8 cellular contexts compared by ENCODE assay signal in genomic region chr13:94595943-94596574, GRCh38. TPM values are rescaled to one million over a fixed set of nuclear protein-coding genes. Genes with fewer than 3 reads are reported as not detected.
DNase-seq lines count a peak whose midpoint lies in the region; ATAC-seq and TF ChIP-seq lines count a peak whose summit lies in the region.

Gene TGDS, minus strand, starts transcription at chr13:94596152. Its CDS starts 16 bp downstream, at chr13:94596136.

- peak within 1 kb of the TSS; percentile 31 for H2AK9ac ChIP-seq in IMR-90 (replicated peaks; ENCODE audit: low read depth, low read length, poor library complexity)

- BruUV-seq in IMR-90 (replicated peaks; lab: Mats Ljungman, UMichigan) (no TSS peak), OCI-LY7 (replicated peaks; lab: Mats Ljungman, UMichigan) (no TSS peak)

- CTCF ChIA-PET in IMR-90 (lab: Yijun Ruan, JAX) (interaction anchor here (1.0 to 1.4 kb wide), 2 partner anchors 10 to 22 kb away, joined by 3 to 4 read pairs; no protein-coding TSS in a partner anchor), OCI-LY7 (lab: Charles Lee; ENCODE audit: unreplicated experiment) (interaction anchor here (0.6 to 0.8 kb wide), 2 partner anchors 10 to 22 kb away, joined by 3 read pairs; no protein-coding TSS in a partner anchor)

- H3K36me3 Mint-ChIP-seq in endothelial cell (ENCODE audit: low read depth, unreplicated experiment): peaks cover 4% of the 10 kb centered on the region

- H3K27me3 Mint-ChIP-seq in endothelial cell (ENCODE audit: unreplicated experiment): peaks cover 7% of the 10 kb centered on the region

- H2BK5ac ChIP-seq in IMR-90 (ENCODE audit: low read depth, low read length, poor library complexity, severe bottlenecking): peak within 1 kb of the TSS; percentile 34

- H3K27ac Mint-ChIP-seq in endothelial cell (ENCODE audit: unreplicated experiment): peak within 1 kb of the TSS; percentile 83

- H3K79me1 ChIP-seq in IMR-90 (ENCODE audit: low read depth in 1 of 2, low read length in 2 of 2): peaks cover 16 to 31% of the 10 kb centered on the region in 2 experiments

- ATAC-seq in GM21528 (IDR thresholded peaks at IDR 0.05; ENCODE audit: low FRiP score, unreplicated experiment): peak; percentile 98
- ATAC-seq in IMR-90 (ENCODE audit: low read depth): peak; percentile 97

- WGBS in IMR-90 (ENCODE audit: extremely low coverage in 2 of 2, insufficient read length in 1 of 2), 2 experiments: 5% methylated on average over 16 of the region's 41 CpGs; no CpG with 5 or more reads in 1 of the 2 experiments

- peak within 1 kb of the TSS; percentile 70 for H3K27ac ChIP-seq in IMR-90 (ENCODE audit: insufficient read depth, low read length)
- peak within 1 kb of the TSS; percentile 61 for H3K27ac ChIP-seq in OCI-LY7 (ENCODE audit: low read depth, low read length, poor library complexity, severe bottlenecking)

- H3K9ac ChIP-seq in IMR-90 (ENCODE audit: low read depth, low read length): peak within 1 kb of the TSS; percentile 89

- H2BK20ac ChIP-seq in IMR-90 (ENCODE audit: low read depth, low read length): no peak within 1 kb of the TSS

- H3K27me3 ChIP-seq in IMR-90 (ENCODE audit: control insufficient read depth, insufficient read depth, low read length): no peaks in the 10 kb centered on the region

- peak within 1 kb of the TSS; percentile 84 for H3K14ac ChIP-seq in IMR-90 (replicated peaks; ENCODE audit: low read depth, low read length)

- H3K9me2 ChIP-seq in OCI-LY7 (ENCODE audit: insufficient read depth, low read length): no peaks in the 10 kb centered on the region

- peaks cover 9% of the 10 kb centered on the region; the same call in 1 of the 2 replicates for H3K9me1 ChIP-seq in IMR-90 (ENCODE audit: insufficient read depth, low read length)

- H3K23ac ChIP-seq in IMR-90 (ENCODE audit: low read depth, low read length): peak within 1 kb of the TSS; percentile 80

- peaks cover 14% of the 10 kb centered on the region for H3K4me1 Mint-ChIP-seq in endothelial cell (ENCODE audit: unreplicated experiment)

- H3K4me2 ChIP-seq in IMR-90 (ENCODE audit: low read depth, low read length) (peak within 1 kb of the TSS; percentile 90), OCI-LY7 (ENCODE audit: low read length) (peak within 1 kb of the TSS; percentile 98)

- POLR2A ChIA-PET in IMR-90 (lab: Charles Lee; ENCODE audit: unreplicated experiment) (no interaction called here), OCI-LY7 (lab: Charles Lee) (interaction anchor here (0.8 to 1.7 kb wide), 3 partner anchors 9 to 47 kb away, joined by 5 to 7 read pairs (median 5); no protein-coding TSS in a partner anchor)

- TF ChIP-seq RAD21 in IMR-90 (IDR thresholded peaks at IDR 0.05; ENCODE audit: low read length): no peak

- peak within 1 kb of the TSS; percentile 51 to 86 for H4K8ac ChIP-seq in IMR-90 (ENCODE audit: low read depth in 2 of 2, low read length in 2 of 2)

- H2BK120ac ChIP-seq in IMR-90 (ENCODE audit: low read depth, low read length): peak within 1 kb of the TSS; percentile 41

- H4K5ac ChIP-seq in IMR-90 (ENCODE audit: low read depth, low read length): peak within 1 kb of the TSS; percentile 61

- H2AFZ ChIP-seq in IMR-90 (replicated peaks; ENCODE audit: low read length, poor library complexity) (peak within 1 kb of the TSS; percentile 88), OCI-LY7 (ENCODE audit: low read length) (peak within 1 kb of the TSS; percentile 76; the same call in 1 of the 2 replicates)

- dilution Hi-C loops in IMR-90 (cut with HindIII; ENCODE audit: low sequenced_read_pairs, unreplicated experiment): no loop called here

- TF ChIP-seq CTCF in IMR-90 (conservative IDR thresholded peaks at IDR 0.05; ENCODE audit: low read depth, low read length) (no peak), OCI-LY7 (conservative IDR thresholded peaks at IDR 0.05; ENCODE audit: low read length) (no peak), endothelial cell (IDR thresholded peaks at IDR 0.05; ENCODE audit: unreplicated experiment) (no peak)

- H3K4me3 Mint-ChIP-seq in endothelial cell (ENCODE audit: unreplicated experiment): peak within 1 kb of the TSS; percentile 98

- H2AK5ac ChIP-seq in IMR-90 (ENCODE audit: low read depth, low read length): peak within 1 kb of the TSS; percentile 39

- no peaks in the 10 kb centered on the region for H3K9me3 Mint-ChIP-seq in endothelial cell (ENCODE audit: unreplicated experiment)

- no peaks in the 10 kb centered on the region for H4K20me1 ChIP-seq in IMR-90 (ENCODE audit: insufficient read depth, low read length)
- no peaks in the 10 kb centered on the region; the same call in 1 of the 2 replicates for H4K20me1 ChIP-seq in OCI-LY7 (ENCODE audit: insufficient read depth, low read length)

- H3K79me2 ChIP-seq in OCI-LY7 (ENCODE audit: insufficient read depth, low read depth, low read length): peaks cover 28% of the 10 kb centered on the region

- peak within 1 kb of the TSS; percentile 62 for H4K91ac ChIP-seq in IMR-90 (ENCODE audit: insufficient read depth, low read depth, low read length)

- H3K4me1 ChIP-seq in IMR-90 (ENCODE audit: control insufficient read depth, insufficient read depth, low read length) (peaks cover 9% of the 10 kb centered on the region), OCI-LY7 (ENCODE audit: insufficient read depth, low read length, poor library complexity, severe bottlenecking) (peaks cover 8% of the 10 kb centered on the region)

- H3K36me3 ChIP-seq in IMR-90 (ENCODE audit: control insufficient read depth, insufficient read depth, low read length) (peaks cover 6% of the 10 kb centered on the region; the same call in 1 of the 2 replicates), OCI-LY7 (ENCODE audit: insufficient read depth, low read length) (peaks cover 16% of the 10 kb centered on the region)

- no peaks in the 10 kb centered on the region for H3K9me3 ChIP-seq in IMR-90 (ENCODE audit: control insufficient read depth, insufficient read depth, low read length)
- no peaks in the 10 kb centered on the region for H3K9me3 ChIP-seq in OCI-LY7 (ENCODE audit: low read length)

- peak; percentile 75; the same call in 1 of the 2 replicates for TF ChIP-seq POLR2A in IMR-90 (IDR thresholded peaks at IDR 0.05; ENCODE audit: low read depth, low read length)

- no peak within 1 kb of the TSS for H2BK15ac ChIP-seq in IMR-90 (ENCODE audit: low read depth, low read length)

- peak; percentile 77 for DNase-seq in DMS 273 treated with DMSO at 0.1 percent for 48 hours (lab: John Stamatoyannopoulos, UW)
- DNase-seq in IMR-90: peak; percentile 91
- DNase-seq in OCI-LY7 (ENCODE audit: low spot score): peak; percentile 89
- peak; percentile 91 for DNase-seq in activated CD8-positive, alpha-beta memory T cell treated with anti-CD3 and anti-CD28 coated beads, Interleukin-2, amount 50 U/mL, for 48 hours
- peak; percentile 88 for DNase-seq in endothelial cell (ENCODE audit: low spot score)
- DNase-seq in midbrain (lab: John Stamatoyannopoulos, UW): peak; percentile 87
- peak; percentile 83 to 90 for DNase-seq in stimulated activated CD8-positive, alpha-beta memory T cell treated with anti-CD3 and anti-CD28 coated beads, Interleukin-15, amount 100 ng/mL, for 48 hours (ENCODE audit: low read depth in 2 of 2)

- peak within 1 kb of the TSS; percentile 84 for H3K56ac ChIP-seq in IMR-90 (ENCODE audit: extremely low read depth, insufficient read depth, low read length)

- H3K4me3 ChIP-seq in IMR-90 (ENCODE audit: insufficient read depth, low read depth, low read length) (peak within 1 kb of the TSS; percentile 63), OCI-LY7 (ENCODE audit: low read depth, low read length, poor library complexity, severe bottlenecking) (peak within 1 kb of the TSS; percentile 99)

- peak within 1 kb of the TSS; percentile 4; the same call in 1 of the 2 replicates for H3K18ac ChIP-seq in IMR-90 (ENCODE audit: low read depth, low read length)

- peak within 1 kb of the TSS; percentile 81 for H3K4ac ChIP-seq in IMR-90 (ENCODE audit: low read depth, low read length)

- in situ Hi-C loops in IMR-90 (cut with MboI; ENCODE audit: low sequenced_read_pairs): no loop called here

- intact Hi-C loops in IMR-90 (cut with micrococcal nuclease): loop anchor here (1.0 kb wide), 1 partner anchor 47 kb away; no protein-coding TSS in a partner anchor
- intact Hi-C loops in OCI-LY7 (cut with micrococcal nuclease; ENCODE audit: unreplicated experiment): loop anchor here (10.0 kb wide), 1 partner anchor 91 kb away; no protein-coding TSS in a partner anchor

TF ChIP-seq in IMR-90, 13 proteins besides CTCF, POLR2A, EP300 and RAD21:
- TF ChIP-seq MXI1 (IDR thresholded peaks at IDR 0.05; ENCODE audit: borderline replicate concordance, low read depth, low read length): peak; percentile 60
- no peak for TF ChIP-seq CEBPB (IDR thresholded peaks at IDR 0.05; ENCODE audit: low read depth, low read length)
- TF ChIP-seq CHD1 (IDR thresholded peaks at IDR 0.05; ENCODE audit: low read depth, low read length): no peak
- TF ChIP-seq MAZ (IDR thresholded peaks at IDR 0.05; ENCODE audit: borderline replicate concordance, low read depth, low read length): peak; percentile 48; the same call in 1 of the 2 replicates
- no peak for TF ChIP-seq ELK1 (IDR thresholded peaks at IDR 0.05; ENCODE audit: borderline replicate concordance, low read depth, low read length)

RNA-seq across cellular contexts. Expression of gene TGDS, which starts in this region (rescaled TPM):
- total RNA-seq in IMR-90 (2012; rRNA removed): 15.6 and 17.8 TPM in 2 replicates
- polyA plus RNA-seq in IMR-90 (2012; rRNA removed): 8.0 and 9.6 TPM in 2 replicates
- 1.8 and 2.5 TPM in 2 replicates for polyA plus RNA-seq in IMR-90 (2012; cell fraction: cytosol; rRNA removed)
- 2.3 and 14.5 TPM in 2 replicates for polyA plus RNA-seq in IMR-90 (2012; cell fraction: nucleus; rRNA removed; ENCODE audit: low replicate concordance)
- total RNA-seq in OCI-LY7 (2014; rRNA removed; shearing (Covaris generic)): 8.0 and 8.8 TPM in 2 replicates
- total RNA-seq in OCI-LY7 (2022): 7.1 and 7.7 TPM in 2 replicates
- total RNA-seq in endothelial cell (ENCODE audit: unreplicated experiment): 8.8 TPM

Comparison
In these comparisons a context has a peak if more than half of its experiments do, and no peak if none do; other contexts are left out.
1. Peak in every context shown above with its lines: DNase-seq, ATAC-seq, H3K4me3 ChIP-seq and H3K27ac ChIP-seq.